ENCODE assay signal across 7 cellular contexts in the genomic region with DNA sequence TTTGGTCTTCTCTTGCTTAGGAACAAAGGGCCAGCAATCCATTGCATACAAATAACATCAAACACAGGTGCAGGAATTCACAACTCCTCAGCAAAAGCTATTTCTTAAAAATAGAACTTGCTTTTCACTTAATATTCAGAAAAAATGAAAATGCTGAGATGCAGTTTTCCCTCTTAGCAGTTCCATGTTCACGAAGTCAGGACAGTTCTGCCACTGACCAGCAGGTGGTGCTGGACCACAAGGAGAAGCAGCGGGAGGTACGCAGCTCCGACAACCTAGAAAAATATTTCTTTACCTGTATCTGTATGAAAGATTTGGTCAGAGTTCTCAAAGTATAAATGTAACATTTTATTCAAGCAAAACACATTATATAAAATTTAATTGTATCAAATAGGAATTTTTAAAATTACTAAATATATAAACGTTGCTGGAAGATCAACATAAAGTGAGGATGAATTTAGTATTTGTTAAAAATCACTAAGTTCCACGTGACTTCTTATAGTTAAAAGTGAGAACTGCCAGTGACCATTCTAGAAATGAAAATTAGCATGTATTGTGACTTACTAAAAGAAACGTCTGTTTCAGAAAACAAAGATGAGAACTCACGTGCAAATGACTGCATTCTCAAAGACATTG. TPM values are rescaled to one million over a fixed set of nuclear protein-coding genes. Genes with fewer than 3 reads are reported as not detected.
DNase-seq lines count a peak whose midpoint lies in the region; FAIRE-seq and TF ChIP-seq lines count a peak whose summit lies in the region.

No MANE protein-coding gene starts in this region.

- TF ChIP-seq CTCF in GM12872 (IDR thresholded peaks at IDR 0.05; ENCODE audit: insufficient read depth, low read depth, low read length) = peak; percentile 92
- peak; percentile 95 for TF ChIP-seq CTCF in SU-DHL-6 (IDR thresholded peaks at IDR 0.05; ENCODE audit: insufficient read depth, low read length, poor library complexity, severe bottlenecking)

- H3K27me3 ChIP-seq in SU-DHL-6 (ENCODE audit: low read length) = no peaks in the 10 kb centered on the region
- H3K27me3 ChIP-seq in small intestine (ENCODE audit: control insufficient read depth in 2 of 2, insufficient read depth in 2 of 2, low read length in 2 of 2) = no peaks in the 10 kb centered on the region

- H4K20me1 ChIP-seq in SU-DHL-6 (ENCODE audit: low read depth, low read length) = no peaks in the 10 kb centered on the region

- H2AFZ ChIP-seq in SU-DHL-6 (ENCODE audit: low read depth, low read length, severe bottlenecking) = no peak overlapping the region

- H3K9ac ChIP-seq in SU-DHL-6 (ENCODE audit: low read length) = no peak overlapping the region

- peak; percentile 66 for DNase-seq in Jurkat, Clone E6-1 (ENCODE audit: low read depth, low spot score)
- peak in 45 of 56 donors; percentile 10 to 88 (median 57) for DNase-seq in amygdala (lab: John Stamatoyannopoulos, UW)
- DNase-seq in hippocampal formation (lab: John Stamatoyannopoulos, UW) = peak; percentile 53 to 58
- peak; percentile 73 for DNase-seq in small intestine
- DNase-seq in foreskin melanocyte = no peak

- H3F3A ChIP-seq in SU-DHL-6 (ENCODE audit: insufficient read depth) = no peaks in the 10 kb centered on the region

- no peaks in the 10 kb centered on the region for H3K79me2 ChIP-seq in SU-DHL-6 (ENCODE audit: insufficient read depth, low read length)

- H3K4me2 ChIP-seq in SU-DHL-6 (ENCODE audit: low read depth, low read length, poor library complexity, severe bottlenecking) = no peak overlapping the region

- H3K4me1 ChIP-seq in small intestine (ENCODE audit: control insufficient read depth in 2 of 2, insufficient read depth in 1 of 2, low read depth in 1 of 2, low read length in 1 of 2) = no peaks in the 10 kb centered on the region

- no peak overlapping the region for H3K27ac ChIP-seq in SU-DHL-6 (ENCODE audit: low read depth, low read length)
- H3K27ac ChIP-seq in small intestine (ENCODE audit: low read depth in 1 of 2, low read length in 1 of 2) = no peak overlapping the region

- H3K9me2 ChIP-seq in SU-DHL-6 (replicated peaks; ENCODE audit: insufficient read depth, low read length) = no peaks in the 10 kb centered on the region

- no peak overlapping the region for H3K4me3 ChIP-seq in Jurkat, Clone E6-1 (ENCODE audit: low read length)
- H3K4me3 ChIP-seq in SU-DHL-6 (ENCODE audit: insufficient read depth, low read length, poor library complexity, severe bottlenecking) (no peak overlapping the region), small intestine (ENCODE audit: low read depth in 1 of 2, low read length in 2 of 2) (no peak overlapping the region)

- H3K9me3 ChIP-seq in SU-DHL-6 (ENCODE audit: insufficient read depth, low read length) (no peaks in the 10 kb centered on the region), small intestine (ENCODE audit: control insufficient read depth, low read depth) (no peaks in the 10 kb centered on the region)

- FAIRE-seq in small intestine (lab: Jason Lieb, UNC) = peak; percentile 92

- 35 to 42% (median 38%) methylated on average over 8 of the region's 8 CpGs for WGBS in small intestine, 3 donors

- no peaks in the 10 kb centered on the region for H3K36me3 ChIP-seq in SU-DHL-6 (ENCODE audit: low read length)
- H3K36me3 ChIP-seq in small intestine (ENCODE audit: control insufficient read depth in 2 of 2, insufficient read depth in 2 of 2, low read length in 2 of 2) = no peaks in the 10 kb centered on the region

RNA-seq across cellular contexts. Expression of a gene that starts 48.8 kb away (rescaled TPM):
- polyA plus RNA-seq in Jurkat, Clone E6-1 (2012; ENCODE audit: insufficient read depth, insufficient read length) = 16.7 TPM
- polyA plus RNA-seq in small intestine = 1 to 10 TPM; 6.5 to 8.5 (median 7.2) TPM
